In the genomic region with DNA sequence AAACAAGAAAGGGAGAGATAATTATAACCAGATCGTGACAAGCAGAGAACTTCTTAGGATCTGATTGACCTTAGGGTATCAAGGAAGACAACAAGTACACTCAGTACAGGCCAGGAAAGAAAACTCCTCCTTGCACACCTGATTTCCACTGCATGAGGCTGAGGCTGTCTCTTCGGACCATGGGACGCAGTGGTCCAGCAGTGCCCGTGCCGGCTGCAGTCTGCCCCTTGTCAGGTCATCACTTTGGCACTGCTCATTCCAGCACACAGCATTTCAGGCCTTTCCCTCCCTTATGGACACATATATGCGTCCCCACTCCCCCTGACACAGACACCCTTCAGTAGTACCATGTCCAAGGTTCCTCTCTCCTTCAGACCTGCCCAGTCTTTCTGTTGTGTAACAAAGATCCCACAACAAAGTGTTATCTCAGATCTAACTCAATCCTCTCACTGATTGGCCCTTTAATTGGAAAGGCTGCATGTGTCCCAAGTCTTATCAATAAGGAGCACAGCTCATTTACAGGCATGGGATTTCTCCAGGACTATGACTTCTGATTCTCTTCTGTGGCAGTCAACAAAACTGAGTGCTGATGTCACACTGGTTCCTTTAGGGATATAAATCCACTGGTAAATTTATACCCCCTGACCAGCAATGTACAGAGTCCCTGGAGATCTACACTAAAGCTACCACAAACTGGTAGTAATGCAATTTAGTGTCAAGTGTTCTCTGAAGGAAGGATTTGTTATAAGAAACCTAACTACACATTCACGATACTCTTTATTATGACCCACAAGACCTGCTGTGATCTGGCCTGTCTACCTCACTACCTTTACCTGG, we compare ENCODE assay signal across 11 cellular contexts. TPM values are rescaled to one million over a fixed set of nuclear protein-coding genes. Genes with fewer than 3 reads are reported as not detected.
DNase-seq lines count a peak whose midpoint lies in the region; ATAC-seq and TF ChIP-seq lines count a peak whose summit lies in the region.
"Had no signal": no experiment of that assay in that cellular context is flagged by ENCODE, and none has a peak within 500 bp of the region (broad histone marks: within the 10 kb centered on the region; RNA-seq: fewer than 3 reads in every experiment).

No MANE protein-coding gene starts in this region.

- H3K4me2 ChIP-seq in smooth muscle cell, result peak overlapping the region; percentile 55

- WGBS in smooth muscle cell (ENCODE audit: low lambda C conversion rate), result 90% methylated on average over 7 of the region's 7 CpGs

- H3K27ac ChIP-seq in HEK293 (ENCODE audit: extremely low read depth, low read depth, low read length) (no peak overlapping the region), iPS-18a (ENCODE audit: low read length) (peak overlapping the region; percentile 80), smooth muscle cell (ENCODE audit: low read depth) (peak overlapping the region; percentile 82)

- H3K36me3 Mint-ChIP-seq in WTC11, result peaks cover 12% of the 10 kb centered on the region
- H3K36me3 Mint-ChIP-seq in natural killer cell treated with Interleukin-12 subunit alpha and Interleukin-12 subunit beta and Interleukin-15 and Interleukin-18, amount 100 ng/mL, for 72 hours, result no peaks in the 10 kb centered on the region

- peaks cover 7% of the 10 kb centered on the region for H3K79me2 ChIP-seq in smooth muscle cell (ENCODE audit: low read depth)

- H3K36me3 ChIP-seq in HEK293 (ENCODE audit: control insufficient read depth in 2 of 2, insufficient read depth in 1 of 2, low read length in 2 of 2) (peaks cover 10 to 37% of the 10 kb centered on the region in 2 experiments), iPS-18a (ENCODE audit: control insufficient read depth, low read depth, low read length) (peaks cover 8% of the 10 kb centered on the region), smooth muscle cell (ENCODE audit: low read depth) (peaks cover 5% of the 10 kb centered on the region), HAP-1 (replicated peaks) (peaks cover 31% of the 10 kb centered on the region)

- H3K9me3 ChIP-seq in HEK293 (ENCODE audit: control insufficient read depth, insufficient read depth, low read depth, low read length) (no peaks in the 10 kb centered on the region), iPS-18a (ENCODE audit: control insufficient read depth, low read depth, low read length) (no peaks in the 10 kb centered on the region), smooth muscle cell (replicated peaks; ENCODE audit: low read depth) (no peaks in the 10 kb centered on the region), HAP-1 (no peaks in the 10 kb centered on the region)

- H2AFZ ChIP-seq in smooth muscle cell (ENCODE audit: low read depth), result no peak overlapping the region

- peak overlapping the region; percentile 96 for H3K27ac Mint-ChIP-seq in WTC11
- no peak overlapping the region for H3K27ac Mint-ChIP-seq in natural killer cell treated with Interleukin-12 subunit alpha and Interleukin-12 subunit beta and Interleukin-15 and Interleukin-18, amount 100 ng/mL, for 72 hours

- peaks cover 2% of the 10 kb centered on the region for H3F3A ChIP-seq in smooth muscle cell (ENCODE audit: low read depth)

- peaks cover 93% of the 10 kb centered on the region for H4K20me1 ChIP-seq in smooth muscle cell (ENCODE audit: low read depth)

- in situ Hi-C loops in HAP-1 (cut with MboI; ENCODE audit: low sequenced_read_pairs), result loop anchor here (5.0 kb wide), 1 partner anchor 309 kb away; no protein-coding TSS in a partner anchor

- no peak for DNase-seq in WTC11 (ENCODE audit: low spot score)
- no peak for DNase-seq in smooth muscle cell (lab: John Stamatoyannopoulos, UW; ENCODE audit: unreplicated experiment)
- DNase-seq in HAP-1 (ENCODE audit: low spot score in 2 of 2), result no peak
- DNase-seq in natural killer cell treated with Interleukin-12 subunit alpha and Interleukin-12 subunit beta and Interleukin-15 and Interleukin-18, amount 100 ng/mL, for 72 hours (ENCODE audit: low spot score), result no peak
- DNase-seq: activated CD4-positive, alpha-beta T cell treated with anti-CD3 and anti-CD28 coated beads for 48 hours; posterior cingulate gyrus; stimulated activated CD4-positive, alpha-beta T cell treated with anti-CD3 and anti-CD28 coated beads, Interleukin-4, amount 100 ng/mL, for 24 hours had no signal

- no peak for TF ChIP-seq CTCF in HEK293 (tag by site-specific recombination; IDR thresholded peaks at IDR 0.05)
- no peak for TF ChIP-seq CTCF in WTC11 (IDR thresholded peaks at IDR 0.05)
- no peak for TF ChIP-seq CTCF in smooth muscle cell (IDR thresholded peaks at IDR 0.05; ENCODE audit: borderline replicate concordance, insufficient read depth, poor library complexity, severe bottlenecking)

- CTCF ChIA-PET in HEK293 (lab: Yijun Ruan, JAX), result interaction anchor here (1.2 to 16.2 kb wide), 3 partner anchors 9 to 156 kb away, joined by 4 to 800 read pairs (median 200); no protein-coding TSS in a partner anchor
- CTCF ChIA-PET in WTC11 (lab: Charles Lee), result interaction anchor here (0.9 to 14.6 kb wide), 5 partner anchors 12 to 197 kb away, joined by 3 to 409 read pairs (median 4); no protein-coding TSS in a partner anchor

- H3K4me1 ChIP-seq in HEK293 (ENCODE audit: control insufficient read depth, insufficient read depth, low read length) (peaks cover 24% of the 10 kb centered on the region), iPS-18a (ENCODE audit: control insufficient read depth, low read depth, low read length) (peaks cover 17% of the 10 kb centered on the region), smooth muscle cell (ENCODE audit: low read depth) (no peaks in the 10 kb centered on the region), HAP-1 (peaks cover 8% of the 10 kb centered on the region; the same call in 1 of the 2 replicates)

- POLR2A ChIA-PET in HEK293 (lab: Yijun Ruan, JAX) (interaction anchor here (1.3 kb wide), 1 partner anchor 82 kb away, joined by 3 read pairs; a partner anchor contains a TSS), WTC11 (lab: Charles Lee) (no interaction called here)

- no peaks in the 10 kb centered on the region for H3K27me3 ChIP-seq in iPS-18a (ENCODE audit: control insufficient read depth, insufficient read depth, low read length)
- no peaks in the 10 kb centered on the region for H3K27me3 ChIP-seq in smooth muscle cell (ENCODE audit: low read depth)
- H3K27me3 ChIP-seq in HAP-1 (ENCODE audit: low read depth), result no peaks in the 10 kb centered on the region

- H3K9me3 Mint-ChIP-seq in WTC11, result no peaks in the 10 kb centered on the region
- H3K9me3 Mint-ChIP-seq in natural killer cell treated with Interleukin-12 subunit alpha and Interleukin-12 subunit beta and Interleukin-15 and Interleukin-18, amount 100 ng/mL, for 72 hours, result no peaks in the 10 kb centered on the region

- no peaks in the 10 kb centered on the region for H3K27me3 Mint-ChIP-seq in WTC11 (ENCODE audit: low read depth)
- H3K27me3 Mint-ChIP-seq in natural killer cell treated with Interleukin-12 subunit alpha and Interleukin-12 subunit beta and Interleukin-15 and Interleukin-18, amount 100 ng/mL, for 72 hours, result no peaks in the 10 kb centered on the region

- ATAC-seq in WTC11 (no peak), HG02623 (IDR thresholded peaks at IDR 0.05; ENCODE audit: unreplicated experiment) (no peak)
- no peak for ATAC-seq in natural killer cell treated with Interleukin-12 subunit alpha and Interleukin-12 subunit beta and Interleukin-15 and Interleukin-18, amount 100 ng/mL, for 72 hours

- H3K4me3 ChIP-seq in HEK293 (ENCODE audit: low read depth, low read length) (no peak overlapping the region), iPS-18a (ENCODE audit: low read length) (peak overlapping the region; percentile 43), smooth muscle cell (no peak overlapping the region), HAP-1 (no peak overlapping the region)
- H3K4me3 ChIP-seq: lung had no signal

- no peak overlapping the region for H3K4me3 Mint-ChIP-seq in WTC11
- no peak overlapping the region for H3K4me3 Mint-ChIP-seq in natural killer cell treated with Interleukin-12 subunit alpha and Interleukin-12 subunit beta and Interleukin-15 and Interleukin-18, amount 100 ng/mL, for 72 hours

- peak overlapping the region; percentile 64 for H3K9ac ChIP-seq in iPS-18a (ENCODE audit: low read length)
- peak overlapping the region; percentile 76 for H3K9ac ChIP-seq in smooth muscle cell (ENCODE audit: low read depth)

- peaks cover 23% of the 10 kb centered on the region for H3K4me1 Mint-ChIP-seq in WTC11
- H3K4me1 Mint-ChIP-seq in natural killer cell treated with Interleukin-12 subunit alpha and Interleukin-12 subunit beta and Interleukin-15 and Interleukin-18, amount 100 ng/mL, for 72 hours (ENCODE audit: low read depth in 2 of 2), result peaks cover 0 to 10% of the 10 kb centered on the region in 2 donors

TF ChIP-seq in HEK293, 187 proteins besides CTCF, POLR2A, EP300 and RAD21 (continues in another document):
- no peak for TF ChIP-seq ZNF548 (tag by site-specific recombination; IDR thresholded peaks at IDR 0.05)
- TF ChIP-seq, protein P1, sequence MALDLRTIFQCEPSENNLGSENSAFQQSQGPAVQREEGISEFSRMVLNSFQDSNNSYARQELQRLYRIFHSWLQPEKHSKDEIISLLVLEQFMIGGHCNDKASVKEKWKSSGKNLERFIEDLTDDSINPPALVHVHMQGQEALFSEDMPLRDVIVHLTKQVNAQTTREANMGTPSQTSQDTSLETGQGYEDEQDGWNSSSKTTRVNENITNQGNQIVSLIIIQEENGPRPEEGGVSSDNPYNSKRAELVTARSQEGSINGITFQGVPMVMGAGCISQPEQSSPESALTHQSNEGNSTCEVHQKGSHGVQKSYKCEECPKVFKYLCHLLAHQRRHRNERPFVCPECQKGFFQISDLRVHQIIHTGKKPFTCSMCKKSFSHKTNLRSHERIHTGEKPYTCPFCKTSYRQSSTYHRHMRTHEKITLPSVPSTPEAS (tag by site-specific recombination; IDR thresholded peaks at IDR 0.05), result no peak

TF ChIP-seq in WTC11, 78 proteins besides CTCF, POLR2A, EP300 and RAD21 (continues in another document):
- TF ChIP-seq JUN (CRISPR knock-in tag; IDR thresholded peaks at IDR 0.05) (no peak), ZNF121 (CRISPR knock-in tag; IDR thresholded peaks at IDR 0.05) (no peak), ATF1 (CRISPR knock-in tag; IDR thresholded peaks at IDR 0.05) (no peak)

RNA-seq across cellular contexts. Expression of a gene that starts 27.9 kb away (rescaled TPM):
- total RNA-seq in WTC11 (2021) (45.2 to 48.1 TPM (median 46.3 TPM) in 3 replicates), smooth muscle cell (92.4 and 105 TPM in 2 replicates)
- 68.8 and 72.6 TPM in 2 replicates for polyA plus RNA-seq in smooth muscle cell
- total RNA-seq in natural killer cell treated with Interleukin-12 subunit alpha and Interleukin-12 subunit beta and Interleukin-15 and Interleukin-18, amount 100 ng/mL, for 72 hours, result 100 to 1,000 TPM; 148 TPM

RNA-seq across cellular contexts. Expression of a gene that starts 52.2 kb away (rescaled TPM):
- total RNA-seq in WTC11 (2021) (45.6 to 54.7 TPM (median 50.6 TPM) in 3 replicates), smooth muscle cell (18.4 and 23.3 TPM in 2 replicates)
- 26.7 and 32.9 TPM in 2 replicates for polyA plus RNA-seq in smooth muscle cell
- 10 to 100 TPM; 69.4 to 73.0 TPM for total RNA-seq in natural killer cell treated with Interleukin-12 subunit alpha and Interleukin-12 subunit beta and Interleukin-15 and Interleukin-18, amount 100 ng/mL, for 72 hours
